In genomic region chr13:109717686-109718085, GRCh38 we compare ENCODE assay signal across 35 cellular contexts.
"Had no signal": no experiment of that assay in that cellular context is flagged by ENCODE, and none has a peak within 500 bp of the region (broad histone marks: within the 10 kb centered on the region; RNA-seq: fewer than 3 reads in every experiment).

No MANE protein-coding gene starts in this region.

- H3K36me3 ChIP-seq: MG63 had no signal

- H3K4me3 ChIP-seq: MG63 had no signal

- DNase-seq: Kasumi-1, MG63, MM.1S, MV-4-11, NCI-H1048, NCI-H1092, NCI-H1092 treated with DMSO at 0.1 percent for 48 hours, NCI-H1105, NCI-H1105 treated with DMSO at 0.1 percent for 48 hours, NCI-H1417, NCI-H1417 treated with DMSO at 0.1 percent for 48 hours, NCI-H1436, NCI-H1436 treated with DMSO at 0.1 percent for 48 hours, NCI-H146, NCI-H1694, NCI-H1694 treated with DMSO at 0.1 percent for 48 hours, NCI-H187, NCI-H187 treated with DMSO at 0.1 percent for 48 hours, NCI-H1930, NCI-H2029, NCI-H2029 treated with DMSO at 0.1 percent for 48 hours, NCI-H2081, NCI-H2081 treated with DMSO at 0.1 percent for 48 hours, NCI-H2107, NCI-H2171, NCI-H2171 treated with DMSO at 0.1 percent for 48 hours, NCI-H2227 treated with DMSO at 0.1 percent for 48 hours, NCI-H226, NCI-H345, NCI-H446, NCI-H446 treated with DMSO at 0.1 percent for 48 hours, NCI-H510A, NCI-H510A treated with DMSO at 0.1 percent for 48 hours, NCI-H524, NCI-H524 treated with DMSO at 0.1 percent for 48 hours had no signal

- H3K9me3 ChIP-seq: MG63 had no signal

- H3K27me3 ChIP-seq: MG63 had no signal
